22 cellular contexts compared by ENCODE assay signal in genomic region chr7:74071121-74071520, GRCh38. TPM values are rescaled to one million over a fixed set of nuclear protein-coding genes. Genes with fewer than 3 reads are reported as not detected.
DNase-seq lines count a peak whose midpoint lies in the region; TF ChIP-seq lines count a peak whose summit lies in the region.
"Had no signal": no experiment of that assay in that cellular context is flagged by ENCODE, and none has a peak within 500 bp of the region (broad histone marks: within the 10 kb centered on the region; RNA-seq: fewer than 3 reads in every experiment).

No MANE protein-coding gene starts in this region.

- no peak overlapping the region for H3K4me3 Mint-ChIP-seq in activated T-helper 1 cell treated with anti-CD3 and anti-CD28 coated beads, Interleukin-12 subunit alpha, Interleukin-12 subunit beta, Interleukin-2, Interleukin-4 antibody, amounts not matched to agents 30 ng/mL and 10 ng/mL and 1 ng/mL, durations not matched to agents 14 hours and 24 hours and 36 hours
- no peak overlapping the region for H3K4me3 Mint-ChIP-seq in activated CD4-positive, alpha-beta memory T cell treated with anti-CD3 and anti-CD28 coated beads, Interleukin-2, amount 10 ng/mL, durations not matched to agents 7 days and 5 days
- H3K4me3 Mint-ChIP-seq: CD14-positive monocyte; CD4-positive, alpha-beta T cell; CD8-positive, alpha-beta memory T cell; GM23338; H9; HFFc6 had no signal

- dilution Hi-C loops in mammary epithelial cell (cut with HindIII; ENCODE audit: low sequenced_read_pairs), result no loop called here

- no peak overlapping the region for H2BK5ac ChIP-seq in mesenchymal stem cell (ENCODE audit: low read depth, low read length, poor library complexity, severe bottlenecking)

- H3K27me3 ChIP-seq in mesenchymal stem cell (ENCODE audit: control insufficient read depth in 1 of 2, insufficient read depth in 1 of 2, low read length in 2 of 2) (no peaks in the 10 kb centered on the region), mammary epithelial cell (ENCODE audit: insufficient read depth, low read length) (no peaks in the 10 kb centered on the region)
- H3K27me3 ChIP-seq: BE2C; BLaER1 treated with 17β-estradiol and CSF1 and Interleukin-3, amounts not matched to agents 10 nM and 100 nM had no signal

- no peaks in the 10 kb centered on the region for H3K4me1 ChIP-seq in HEK293 (ENCODE audit: control insufficient read depth, insufficient read depth, low read length)
- no peaks in the 10 kb centered on the region for H3K4me1 ChIP-seq in mesenchymal stem cell (ENCODE audit: control insufficient read depth, insufficient read depth, low read depth, low read length)
- no peaks in the 10 kb centered on the region for H3K4me1 ChIP-seq in mammary epithelial cell (ENCODE audit: insufficient read depth, low read length)
- H3K4me1 ChIP-seq: A549, BE2C had no signal

- in situ Hi-C loops in mammary epithelial cell (cut with MboI; ENCODE audit: low sequenced_read_pairs in 2 of 2), result loop anchor here (5.0 to 25.0 kb wide), 4 partner anchors 111 to 324 kb away; no protein-coding TSS in a partner anchor

- H4K20me1 ChIP-seq in mammary epithelial cell (ENCODE audit: insufficient read depth, low read length), result no peaks in the 10 kb centered on the region
- H4K20me1 ChIP-seq: BLaER1 treated with 17β-estradiol and CSF1 and Interleukin-3, amounts not matched to agents 10 nM and 100 nM had no signal

- H2AK5ac ChIP-seq in mesenchymal stem cell (ENCODE audit: low read length, severe bottlenecking), result no peak overlapping the region

- no peak for TF ChIP-seq CTCF in HEK293 (tag by site-specific recombination; IDR thresholded peaks at IDR 0.05)
- no peak for TF ChIP-seq CTCF in mammary epithelial cell (conservative IDR thresholded peaks at IDR 0.05 in 1 of 2, IDR thresholded peaks at IDR 0.05 in 1 of 2; ENCODE audit: extremely low read depth in 1 of 2, insufficient read depth in 1 of 2, low read depth in 1 of 2, low read length in 2 of 2)

- H3K4ac ChIP-seq in mesenchymal stem cell (ENCODE audit: low read depth in 1 of 2, low read length in 2 of 2), result no peak overlapping the region

- H3K9me3 Mint-ChIP-seq in activated T-helper 1 cell treated with anti-CD3 and anti-CD28 coated beads, Interleukin-12 subunit alpha, Interleukin-12 subunit beta, Interleukin-2, Interleukin-4 antibody, amounts not matched to agents 30 ng/mL and 10 ng/mL and 1 ng/mL, durations not matched to agents 14 hours and 24 hours and 36 hours, result no peaks in the 10 kb centered on the region
- H3K9me3 Mint-ChIP-seq in activated CD4-positive, alpha-beta memory T cell treated with anti-CD3 and anti-CD28 coated beads, Interleukin-2, amount 10 ng/mL, durations not matched to agents 7 days and 5 days, result no peaks in the 10 kb centered on the region
- H3K9me3 Mint-ChIP-seq: CD4-positive, alpha-beta T cell; CD8-positive, alpha-beta memory T cell; GM23338; H9; HFFc6 had no signal

- no peak overlapping the region for H3K23ac ChIP-seq in mesenchymal stem cell (ENCODE audit: low read length in 2 of 2)

- H2BK15ac ChIP-seq in mesenchymal stem cell (ENCODE audit: low read depth, poor library complexity, severe bottlenecking), result peak overlapping the region; percentile 46

- H3K27ac Mint-ChIP-seq in activated T-helper 1 cell treated with anti-CD3 and anti-CD28 coated beads, Interleukin-12 subunit alpha, Interleukin-12 subunit beta, Interleukin-2, Interleukin-4 antibody, amounts not matched to agents 30 ng/mL and 10 ng/mL and 1 ng/mL, durations not matched to agents 14 hours and 24 hours and 36 hours, result peak overlapping the region; percentile 4
- no peak overlapping the region for H3K27ac Mint-ChIP-seq in activated CD4-positive, alpha-beta memory T cell treated with anti-CD3 and anti-CD28 coated beads, Interleukin-2, amount 10 ng/mL, durations not matched to agents 7 days and 5 days
- H3K27ac Mint-ChIP-seq: CD4-positive, alpha-beta T cell; GM23338; H9; HFFc6 had no signal

- H3K18ac ChIP-seq in mesenchymal stem cell (ENCODE audit: low read depth in 1 of 2, low read length in 2 of 2), result no peak overlapping the region

- no TSS peak for BruUV-seq in mammary epithelial cell (replicated peaks; lab: Mats Ljungman, UMichigan)

- POLR2A ChIA-PET in HEK293 (lab: Yijun Ruan, JAX), result interaction anchor here (0.8 kb wide), 1 partner anchor 9 kb away, joined by 4 read pairs; no protein-coding TSS in a partner anchor
- POLR2A ChIA-PET in activated CD4-positive, alpha-beta memory T cell treated with anti-CD3 and anti-CD28 coated beads, Interleukin-2, amount 10 ng/mL, durations not matched to agents 7 days and 5 days (lab: Charles Lee), result interaction anchor here (1.3 to 4.3 kb wide), 2 partner anchors 13 to 103 kb away, joined by 4 to 27 read pairs; partner anchors contain the start of genes EIF4H and LIMK1

- H3K9ac ChIP-seq in mesenchymal stem cell (ENCODE audit: low read length) (no peak overlapping the region), mammary epithelial cell (ENCODE audit: insufficient read depth, low read length) (no peak overlapping the region)
- H3K9ac ChIP-seq: BLaER1 treated with 17β-estradiol and CSF1 and Interleukin-3, amounts not matched to agents 10 nM and 100 nM had no signal

- no peaks in the 10 kb centered on the region for H3K9me3 ChIP-seq in HEK293 (ENCODE audit: control insufficient read depth, insufficient read depth, low read depth, low read length)
- no peaks in the 10 kb centered on the region for H3K9me3 ChIP-seq in mesenchymal stem cell (ENCODE audit: control insufficient read depth, low read length)
- no peaks in the 10 kb centered on the region for H3K9me3 ChIP-seq in mammary epithelial cell (replicated peaks; ENCODE audit: insufficient read depth, low read length)
- H3K9me3 ChIP-seq: A549; BE2C; BLaER1 treated with 17β-estradiol and CSF1 and Interleukin-3, amounts not matched to agents 10 nM and 100 nM had no signal

- WGBS in mesenchymal stem cell, result 97% methylated on average over 3 of the region's 3 CpGs
- 96% methylated on average over 3 of the region's 3 CpGs for whole genome bisulfite sequencing in mammary epithelial cell (ENCODE audit: low coverage, missing lambda C conversion rate)

- H3K79me2 ChIP-seq in mammary epithelial cell (ENCODE audit: insufficient read depth, low read length), result no peaks in the 10 kb centered on the region

- H2BK120ac ChIP-seq in mesenchymal stem cell (ENCODE audit: low read depth, low read length), result no peak overlapping the region

- CTCF ChIA-PET in HEK293 (lab: Yijun Ruan, JAX), result no interaction called here
- CTCF ChIA-PET in activated CD4-positive, alpha-beta memory T cell treated with anti-CD3 and anti-CD28 coated beads, Interleukin-2, amount 10 ng/mL, durations not matched to agents 7 days and 5 days (lab: Charles Lee), result interaction anchor here (2.6 to 3.9 kb wide), 2 partner anchors 135 to 330 kb away, joined by 19 read pairs; no protein-coding TSS in a partner anchor
- CTCF ChIA-PET in mammary epithelial cell (lab: Charles Lee; ENCODE audit: low non-redundant PET), result no interaction called here

- no peak overlapping the region for H3K27ac ChIP-seq in HEK293 (ENCODE audit: extremely low read depth, low read depth, low read length)
- no peak overlapping the region for H3K27ac ChIP-seq in mesenchymal stem cell (ENCODE audit: low read length, poor library complexity, severe bottlenecking)
- H3K27ac ChIP-seq in mammary epithelial cell (ENCODE audit: insufficient read depth, low read depth, low read length), result no peak overlapping the region
- H3K27ac ChIP-seq: A549 had no signal

- H3K79me1 ChIP-seq in mesenchymal stem cell (replicated peaks; ENCODE audit: low read length, poor library complexity, severe bottlenecking), result no peaks in the 10 kb centered on the region

- no peak overlapping the region for H2BK12ac ChIP-seq in mesenchymal stem cell (ENCODE audit: low read length in 2 of 2)

- H3K36me3 ChIP-seq in HEK293 (ENCODE audit: control insufficient read depth in 2 of 2, insufficient read depth in 1 of 2, low read length in 2 of 2) (no peaks in the 10 kb centered on the region), mesenchymal stem cell (ENCODE audit: control insufficient read depth in 1 of 2, insufficient read depth in 2 of 2, low read depth in 1 of 2, low read length in 2 of 2) (no peaks in the 10 kb centered on the region), mammary epithelial cell (ENCODE audit: insufficient read depth, low read length) (no peaks in the 10 kb centered on the region)
- H3K36me3 ChIP-seq: BE2C; BLaER1 treated with 17β-estradiol and CSF1 and Interleukin-3, amounts not matched to agents 10 nM and 100 nM had no signal

- no peak overlapping the region for H4K91ac ChIP-seq in mesenchymal stem cell (ENCODE audit: low read length)

- no peak overlapping the region for H2AFZ ChIP-seq in mesenchymal stem cell (ENCODE audit: low read depth, low read length)
- H2AFZ ChIP-seq in mammary epithelial cell (ENCODE audit: low read depth, low read length), result no peak overlapping the region
- H2AFZ ChIP-seq: GM23338 had no signal

- intact Hi-C loops in activated T-helper 1 cell treated with anti-CD3 and anti-CD28 coated beads, Interleukin-12 subunit alpha, Interleukin-12 subunit beta, Interleukin-2, Interleukin-4 antibody, amounts not matched to agents 30 ng/mL and 10 ng/mL and 1 ng/mL, durations not matched to agents 14 hours and 24 hours and 36 hours (cut with micrococcal nuclease), result no loop called here
- intact Hi-C loops in mammary epithelial cell (cut with micrococcal nuclease), result no loop called here

- no peak overlapping the region for H3K4me3 ChIP-seq in HEK293 (ENCODE audit: low read depth, low read length)
- no peak overlapping the region for H3K4me3 ChIP-seq in mesenchymal stem cell (ENCODE audit: insufficient read depth in 1 of 2, low read depth in 1 of 2, low read length in 2 of 2)
- H3K4me3 ChIP-seq in mammary epithelial cell (replicated peaks in 1 of 3; ENCODE audit: insufficient read depth in 1 of 3, low read depth in 2 of 3, low read length in 3 of 3), result no peak overlapping the region
- H3K4me3 ChIP-seq: A549; BLaER1 treated with 17β-estradiol and CSF1 and Interleukin-3, amounts not matched to agents 10 nM and 100 nM; GM23338 had no signal

- H3K4me2 ChIP-seq in mesenchymal stem cell (ENCODE audit: low read length, poor library complexity, severe bottlenecking) (no peak overlapping the region), mammary epithelial cell (ENCODE audit: insufficient read depth, low read depth, low read length) (no peak overlapping the region)
- H3K4me2 ChIP-seq: A549, GM23338 had no signal

- no peak for DNase-seq in activated T-helper 1 cell treated with anti-CD3 and anti-CD28 coated beads, Interleukin-12 subunit alpha, Interleukin-12 subunit beta, Interleukin-2, Interleukin-4 antibody, amounts not matched to agents 30 ng/mL and 10 ng/mL and 1 ng/mL, durations not matched to agents 14 hours and 24 hours and 36 hours (ENCODE audit: low spot score)
- no peak for DNase-seq in mesenchymal stem cell
- no peak for DNase-seq in activated CD4-positive, alpha-beta memory T cell treated with anti-CD3 and anti-CD28 coated beads, Interleukin-2, amount 10 ng/mL, durations not matched to agents 7 days and 5 days
- DNase-seq in mammary epithelial cell, result no peak
- no peak for DNase-seq in NCI-H446 (lab: John Stamatoyannopoulos, UW)
- DNase-seq: ACHN; AML-193; BE2C; Calu3; CD4-positive, alpha-beta T cell; CD8-positive, alpha-beta memory T cell; DMS53; DMS79 treated with DMSO at 0.1 percent for 48 hours; GF-D8; H9; HFFc6 had no signal

- no peaks in the 10 kb centered on the region for H3K36me3 Mint-ChIP-seq in activated T-helper 1 cell treated with anti-CD3 and anti-CD28 coated beads, Interleukin-12 subunit alpha, Interleukin-12 subunit beta, Interleukin-2, Interleukin-4 antibody, amounts not matched to agents 30 ng/mL and 10 ng/mL and 1 ng/mL, durations not matched to agents 14 hours and 24 hours and 36 hours (ENCODE audit: low read depth)
- no peaks in the 10 kb centered on the region for H3K36me3 Mint-ChIP-seq in activated CD4-positive, alpha-beta memory T cell treated with anti-CD3 and anti-CD28 coated beads, Interleukin-2, amount 10 ng/mL, durations not matched to agents 7 days and 5 days (ENCODE audit: low read depth)
- H3K36me3 Mint-ChIP-seq: CD14-positive monocyte; CD8-positive, alpha-beta memory T cell had no signal

- H3K27me3 Mint-ChIP-seq in activated T-helper 1 cell treated with anti-CD3 and anti-CD28 coated beads, Interleukin-12 subunit alpha, Interleukin-12 subunit beta, Interleukin-2, Interleukin-4 antibody, amounts not matched to agents 30 ng/mL and 10 ng/mL and 1 ng/mL, durations not matched to agents 14 hours and 24 hours and 36 hours (ENCODE audit: insufficient read depth), result peaks cover 2% of the 10 kb centered on the region
- no peaks in the 10 kb centered on the region for H3K27me3 Mint-ChIP-seq in activated CD4-positive, alpha-beta memory T cell treated with anti-CD3 and anti-CD28 coated beads, Interleukin-2, amount 10 ng/mL, durations not matched to agents 7 days and 5 days
- H3K27me3 Mint-ChIP-seq: CD4-positive, alpha-beta T cell; CD8-positive, alpha-beta memory T cell had no signal

- H3K14ac ChIP-seq in mesenchymal stem cell (ENCODE audit: low read length in 2 of 2), result no peak overlapping the region

- H3K4me1 Mint-ChIP-seq in activated T-helper 1 cell treated with anti-CD3 and anti-CD28 coated beads, Interleukin-12 subunit alpha, Interleukin-12 subunit beta, Interleukin-2, Interleukin-4 antibody, amounts not matched to agents 30 ng/mL and 10 ng/mL and 1 ng/mL, durations not matched to agents 14 hours and 24 hours and 36 hours (ENCODE audit: low read depth), result peaks cover 4% of the 10 kb centered on the region
- peaks cover 1% of the 10 kb centered on the region for H3K4me1 Mint-ChIP-seq in activated CD4-positive, alpha-beta memory T cell treated with anti-CD3 and anti-CD28 coated beads, Interleukin-2, amount 10 ng/mL, durations not matched to agents 7 days and 5 days
- H3K4me1 Mint-ChIP-seq: CD14-positive monocyte; CD8-positive, alpha-beta memory T cell; GM23338 had no signal

- H4K8ac ChIP-seq in mesenchymal stem cell (ENCODE audit: low read length), result no peak overlapping the region

RNA-seq across cellular contexts. Expression of gene LIMK1, which starts 12.5 kb away (rescaled TPM):
- total RNA-seq in activated T-helper 1 cell treated with anti-CD3 and anti-CD28 coated beads, Interleukin-12 subunit alpha, Interleukin-12 subunit beta, Interleukin-2, Interleukin-4 antibody, amounts not matched to agents 30 ng/mL and 10 ng/mL and 1 ng/mL, durations not matched to agents 14 hours and 24 hours and 36 hours, result 24.3 and 25.2 TPM in 2 replicates
- 54.8 TPM for polyA plus RNA-seq in mesenchymal stem cell (2013, experiment 1 of 2)
- polyA plus RNA-seq in mesenchymal stem cell (2013, experiment 2 of 2), result 54.9 TPM
- 10 to 100 TPM; 22.5 to 26.1 TPM for total RNA-seq in activated CD4-positive, alpha-beta memory T cell treated with anti-CD3 and anti-CD28 coated beads, Interleukin-2, amount 10 ng/mL, durations not matched to agents 7 days and 5 days
- 10 to 100 TPM; 23.8 to 31.0 TPM for total RNA-seq in mammary epithelial cell
- polyA plus RNA-seq in mammary epithelial cell, result 28.3 TPM
- 103 TPM for polyA minus RNA-seq in mammary epithelial cell

RNA-seq across cellular contexts. Expression of gene ELN, which starts 43.1 kb away (rescaled TPM):
- total RNA-seq in activated T-helper 1 cell treated with anti-CD3 and anti-CD28 coated beads, Interleukin-12 subunit alpha, Interleukin-12 subunit beta, Interleukin-2, Interleukin-4 antibody, amounts not matched to agents 30 ng/mL and 10 ng/mL and 1 ng/mL, durations not matched to agents 14 hours and 24 hours and 36 hours, result not detected in 2 replicates
- polyA plus RNA-seq in mesenchymal stem cell (2013, experiment 1 of 2), result 0.18 TPM
- polyA plus RNA-seq in mesenchymal stem cell (2013, experiment 2 of 2), result 0.11 TPM
- total RNA-seq in activated CD4-positive, alpha-beta memory T cell treated with anti-CD3 and anti-CD28 coated beads, Interleukin-2, amount 10 ng/mL, durations not matched to agents 7 days and 5 days, result not detected
- total RNA-seq in mammary epithelial cell, result under 1 TPM in 1 of 2 donors, not detected in 1; 0.50 TPM
- polyA plus RNA-seq in mammary epithelial cell, result not detected
- polyA minus RNA-seq in mammary epithelial cell, result not detected
- total RNA-seq: CD4-positive, alpha-beta T cell; CD8-positive, alpha-beta memory T cell; H4 had no signal
- polyA plus RNA-seq: CD14-positive monocyte; CD8-positive, alpha-beta memory T cell had no signal
